Comparison of ENCODE assay signal across 8 cellular contexts in genomic region chr5:139650031-139650688, GRCh38. TPM values are rescaled to one million over a fixed set of nuclear protein-coding genes. Genes with fewer than 3 reads are reported as not detected.
A peak's percentile ranks its signal among the peaks of the same experiment; 100 is the strongest.
DNase-seq lines count a peak whose midpoint lies in the region; ATAC-seq and TF ChIP-seq lines count a peak whose summit lies in the region.

No MANE protein-coding gene starts in this region.

- H3K9me3 Mint-ChIP-seq in activated naive CD8-positive, alpha-beta T cell treated with anti-CD3 and anti-CD28 coated beads, Interleukin-2, amount 10 ng/mL, durations not matched to agents 7 days and 5 days: no peaks in the 10 kb centered on the region

- H3K4me3 Mint-ChIP-seq in activated naive CD8-positive, alpha-beta T cell treated with anti-CD3 and anti-CD28 coated beads, Interleukin-2, amount 10 ng/mL, durations not matched to agents 7 days and 5 days: peak overlapping the region; percentile 80

- POLR2A ChIA-PET in AG04449 (lab: Yijun Ruan, JAX): interaction anchor here (0.6 to 1.1 kb wide), 6 partner anchors 10 to 115 kb away, joined by 3 to 7 read pairs (median 3); no protein-coding TSS in a partner anchor
- POLR2A ChIA-PET in HEK293 (lab: Yijun Ruan, JAX): interaction anchor here (0.5 to 2.9 kb wide), 2 partner anchors 14 to 122 kb away, joined by 4 to 96 read pairs; no protein-coding TSS in a partner anchor
- POLR2A ChIA-PET in activated naive CD8-positive, alpha-beta T cell treated with anti-CD3 and anti-CD28 coated beads, Interleukin-2, amount 10 ng/mL, durations not matched to agents 7 days and 5 days (lab: Charles Lee): interaction anchor here (1.3 kb wide), 1 partner anchor 17 kb away, joined by 4 read pairs; no protein-coding TSS in a partner anchor

- peaks cover 35% of the 10 kb centered on the region for H3K4me1 Mint-ChIP-seq in activated naive CD8-positive, alpha-beta T cell treated with anti-CD3 and anti-CD28 coated beads, Interleukin-2, amount 10 ng/mL, durations not matched to agents 7 days and 5 days

- DNase-seq in AG04449 (ENCODE audit: low read depth, low spot score) (no peak), NCI-H187 treated with DMSO at 0.1 percent for 48 hours (lab: John Stamatoyannopoulos, UW) (no peak), COR-L47 (lab: John Stamatoyannopoulos, UW) (no peak)
- DNase-seq in activated naive CD8-positive, alpha-beta T cell treated with anti-CD3 and anti-CD28 coated beads, Interleukin-2, amount 10 ng/mL, durations not matched to agents 7 days and 5 days: no peak

- no peak for ATAC-seq in activated naive CD8-positive, alpha-beta T cell treated with anti-CD3 and anti-CD28 coated beads, Interleukin-2, amount 10 ng/mL, durations not matched to agents 7 days and 5 days (ENCODE audit: low read depth)
- no peak for ATAC-seq in HG02588 (IDR thresholded peaks at IDR 0.05; ENCODE audit: unreplicated experiment)

- H3K36me3 Mint-ChIP-seq in activated naive CD8-positive, alpha-beta T cell treated with anti-CD3 and anti-CD28 coated beads, Interleukin-2, amount 10 ng/mL, durations not matched to agents 7 days and 5 days: no peaks in the 10 kb centered on the region

- H3K27me3 ChIP-seq in iPS-15b (ENCODE audit: control insufficient read depth, insufficient read depth, low read length) (peaks cover 24% of the 10 kb centered on the region), skeletal muscle tissue (ENCODE audit: control insufficient read depth in 3 of 3, insufficient read depth in 3 of 3, low read length in 3 of 3) (no peaks in the 10 kb centered on the region)

- H3K27me3 Mint-ChIP-seq in activated naive CD8-positive, alpha-beta T cell treated with anti-CD3 and anti-CD28 coated beads, Interleukin-2, amount 10 ng/mL, durations not matched to agents 7 days and 5 days: peaks cover 72% of the 10 kb centered on the region

- CTCF ChIA-PET in AG04449 (lab: Yijun Ruan, JAX) (interaction anchor here (0.7 to 20.7 kb wide), 13 partner anchors 11 to 125 kb away, joined by 3 to 303 read pairs (median 6); no protein-coding TSS in a partner anchor), HEK293 (lab: Yijun Ruan, JAX) (interaction anchor here (0.7 to 2.4 kb wide), 4 partner anchors 13 to 116 kb away, joined by 3 to 6 read pairs (median 4); no protein-coding TSS in a partner anchor)

- H3K4me1 ChIP-seq in HEK293 (ENCODE audit: control insufficient read depth, insufficient read depth, low read length) (peaks cover 28% of the 10 kb centered on the region), iPS-15b (ENCODE audit: control insufficient read depth, insufficient read depth, low read length) (peaks cover 32% of the 10 kb centered on the region), skeletal muscle tissue (ENCODE audit: control insufficient read depth in 3 of 3, insufficient read depth in 3 of 3, low read length in 3 of 3) (peaks cover 54 to 60% (median 58%) of the 10 kb centered on the region in 3 donors)

- H3K9ac ChIP-seq in iPS-15b (ENCODE audit: low read depth, low read length) (peak overlapping the region; percentile 37), skeletal muscle tissue (ENCODE audit: low read depth in 1 of 3, low read length in 3 of 3) (peak overlapping the region; percentile 92 to 97 (median 94))

- H3K4me3 ChIP-seq in AG04449 (ENCODE audit: low read depth, low read length) (peak overlapping the region; percentile 85), HEK293 (ENCODE audit: low read depth, low read length) (peak overlapping the region; percentile 79), iPS-15b (ENCODE audit: low read depth, low read length) (peak overlapping the region; percentile 75), skeletal muscle tissue (ENCODE audit: low read length in 3 of 3) (peak overlapping the region; percentile 82 to 85 (median 85))

- H3K9me3 ChIP-seq in HEK293 (ENCODE audit: control insufficient read depth, insufficient read depth, low read depth, low read length): no peaks in the 10 kb centered on the region
- H3K9me3 ChIP-seq in iPS-15b (ENCODE audit: control insufficient read depth, insufficient read depth, low read length): no peaks in the 10 kb centered on the region
- H3K9me3 ChIP-seq in skeletal muscle tissue (ENCODE audit: control insufficient read depth in 3 of 3, low read length in 3 of 3): no peaks in the 10 kb centered on the region

- TF ChIP-seq CTCF in AG04449 (IDR thresholded peaks at IDR 0.05; ENCODE audit: insufficient read depth, low read length, missing control alignments) (peak; percentile 60), HEK293 (tag by site-specific recombination; IDR thresholded peaks at IDR 0.05) (no peak)

- H3K27ac ChIP-seq in HEK293 (ENCODE audit: extremely low read depth, low read depth, low read length) (no peak overlapping the region), skeletal muscle tissue (ENCODE audit: low read depth, low read length) (peak overlapping the region; percentile 85)

- H3K36me3 ChIP-seq in HEK293 (ENCODE audit: control insufficient read depth in 2 of 2, insufficient read depth in 1 of 2, low read length in 2 of 2) (no peaks in the 10 kb centered on the region), iPS-15b (ENCODE audit: control insufficient read depth, insufficient read depth, low read length) (no peaks in the 10 kb centered on the region), skeletal muscle tissue (ENCODE audit: control insufficient read depth in 3 of 3, insufficient read depth in 3 of 3, low read length in 3 of 3) (peaks cover 0 to 2% (median 0%) of the 10 kb centered on the region in 3 donors)

- no peak overlapping the region for H3K27ac Mint-ChIP-seq in activated naive CD8-positive, alpha-beta T cell treated with anti-CD3 and anti-CD28 coated beads, Interleukin-2, amount 10 ng/mL, durations not matched to agents 7 days and 5 days

TF ChIP-seq in HEK293, 187 proteins besides CTCF, POLR2A, EP300 and RAD21:
- peak; percentile 69 for TF ChIP-seq ZFHX2 (tag by site-specific recombination; conservative IDR thresholded peaks at IDR 0.05)
- peak; percentile 94 for TF ChIP-seq TCF7L2 (IDR thresholded peaks at IDR 0.05; ENCODE audit: borderline replicate concordance, low read depth, low read length)
- TF ChIP-seq EGR2 (tag by site-specific recombination; IDR thresholded peaks at IDR 0.05; ENCODE audit: low read depth): peak; percentile 70
- no peak for TF ChIP-seq ZIC2 (tag by site-specific recombination; IDR thresholded peaks at IDR 0.05)

RNA-seq across cellular contexts. Expression of gene CXXC5, which starts 2.0 kb away (rescaled TPM):
- total RNA-seq in activated naive CD8-positive, alpha-beta T cell treated with anti-CD3 and anti-CD28 coated beads, Interleukin-2, amount 10 ng/mL, durations not matched to agents 7 days and 5 days: 1 to 10 TPM; 3.5 to 4.6 TPM
- total RNA-seq in skeletal muscle tissue: 66.8 TPM

Comparison
In these comparisons a context has a peak if more than half of its experiments do, and no peak if none do; other contexts are left out.
1. RNA of gene CXXC5, which starts 2.0 kb away (total RNA-seq): 66.8 TPM in skeletal muscle tissue (single experiment); 3.5 to 4.6 TPM in activated naive CD8-positive, alpha-beta T cell treated with anti-CD3 and anti-CD28 coated beads, Interleukin-2, amount 10 ng/mL, durations not matched to agents 7 days and 5 days; every median in the first group is over 10 times any median in the second.
2. Peak in every context shown above with its lines, with median percentiles within 50 percentile points of each other: H3K4me3 ChIP-seq.